In the genomic region with DNA sequence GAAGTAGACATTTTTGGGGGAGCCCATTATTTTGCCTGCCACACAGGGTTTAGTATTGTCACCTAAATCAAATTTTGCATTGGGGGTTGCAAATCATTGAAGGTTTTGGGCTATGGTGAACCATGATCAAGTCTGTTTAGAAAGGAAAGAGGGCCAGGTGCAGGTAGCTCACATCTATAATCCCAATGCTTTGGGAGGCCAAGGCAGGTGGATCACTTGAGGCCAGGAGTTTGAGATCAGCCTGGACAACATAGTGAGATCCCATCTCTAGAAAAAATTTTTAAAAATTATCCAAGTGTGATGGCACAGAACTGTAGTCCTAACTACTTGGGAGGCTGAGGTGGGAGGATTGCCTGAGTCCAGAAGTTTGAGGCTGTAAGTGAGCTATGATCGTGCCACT, we compare ENCODE assay signal across 8 cellular contexts.
"Had no signal": no experiment of that assay in that cellular context is flagged by ENCODE, and none has a peak within 500 bp of the region (broad histone marks: within the 10 kb centered on the region; RNA-seq: fewer than 3 reads in every experiment).

No MANE protein-coding gene starts in this region.

- H3K4me2 ChIP-seq: KMS-11 had no signal

- H2AFZ ChIP-seq: GM23248 had no signal

- H3K9ac ChIP-seq: GM23248, KMS-11 had no signal

- H3K27ac ChIP-seq: GM23248, KMS-11 had no signal

- H3K9me3 ChIP-seq: HAP-1 had no signal

- H3K36me3 ChIP-seq: HAP-1 had no signal

- ATAC-seq: HCT116 had no signal

- H3K4me3 ChIP-seq: GM23248, HAP-1 had no signal

- DNase-seq: GM23248, GOT3, H7, Karpas-422, KBM-7 had no signal
